ENCODE assay signal across 18 cellular contexts in genomic region chr6:135605278-135605790, GRCh38.
"Had no signal": no experiment of that assay in that cellular context is flagged by ENCODE, and none has a peak within 500 bp of the region (broad histone marks: within the 10 kb centered on the region; RNA-seq: fewer than 3 reads in every experiment).

No MANE protein-coding gene starts in this region.

- H3K9me3 Mint-ChIP-seq: naive B cell, nephron had no signal

- H3K27me3 ChIP-seq: gastrocnemius medialis, heart right ventricle, pancreas, testis, tibial nerve, upper lobe of right lung, vagina had no signal

- H3K27me3 Mint-ChIP-seq: naive B cell, progenitor cell of endocrine pancreas had no signal

- H3K4me3 ChIP-seq: gastrocnemius medialis, heart right ventricle, pancreas, testis, tibial nerve, upper lobe of right lung, vagina had no signal

- H3K36me3 Mint-ChIP-seq: naive B cell had no signal

- DNase-seq: effector memory CD4-positive, alpha-beta T cell; gastrocnemius medialis; heart right ventricle; kidney glomerular epithelial cell; mesendoderm; naive B cell; occipital lobe; right cardiac atrium; small intestine; stimulated activated CD4-positive, alpha-beta T cell treated with anti-CD3 and anti-CD28 coated beads, Interleukin-12 subunit alpha, Interleukin-12 subunit beta, amount 100 ng/mL, for 4 hours; stimulated activated naive CD4-positive, alpha-beta T cell treated with Interleukin-2 at 50 U/mL for 16 hours; testis; upper lobe of right lung had no signal

- H3K4me3 Mint-ChIP-seq: naive B cell, nephron had no signal

- H3K4me1 Mint-ChIP-seq: naive B cell had no signal

- H3K27ac Mint-ChIP-seq: naive B cell, nephron, progenitor cell of endocrine pancreas had no signal

- H3K36me3 ChIP-seq: gastrocnemius medialis, heart right ventricle, pancreas, tibial nerve, upper lobe of right lung, vagina had no signal
